In the genomic region with DNA sequence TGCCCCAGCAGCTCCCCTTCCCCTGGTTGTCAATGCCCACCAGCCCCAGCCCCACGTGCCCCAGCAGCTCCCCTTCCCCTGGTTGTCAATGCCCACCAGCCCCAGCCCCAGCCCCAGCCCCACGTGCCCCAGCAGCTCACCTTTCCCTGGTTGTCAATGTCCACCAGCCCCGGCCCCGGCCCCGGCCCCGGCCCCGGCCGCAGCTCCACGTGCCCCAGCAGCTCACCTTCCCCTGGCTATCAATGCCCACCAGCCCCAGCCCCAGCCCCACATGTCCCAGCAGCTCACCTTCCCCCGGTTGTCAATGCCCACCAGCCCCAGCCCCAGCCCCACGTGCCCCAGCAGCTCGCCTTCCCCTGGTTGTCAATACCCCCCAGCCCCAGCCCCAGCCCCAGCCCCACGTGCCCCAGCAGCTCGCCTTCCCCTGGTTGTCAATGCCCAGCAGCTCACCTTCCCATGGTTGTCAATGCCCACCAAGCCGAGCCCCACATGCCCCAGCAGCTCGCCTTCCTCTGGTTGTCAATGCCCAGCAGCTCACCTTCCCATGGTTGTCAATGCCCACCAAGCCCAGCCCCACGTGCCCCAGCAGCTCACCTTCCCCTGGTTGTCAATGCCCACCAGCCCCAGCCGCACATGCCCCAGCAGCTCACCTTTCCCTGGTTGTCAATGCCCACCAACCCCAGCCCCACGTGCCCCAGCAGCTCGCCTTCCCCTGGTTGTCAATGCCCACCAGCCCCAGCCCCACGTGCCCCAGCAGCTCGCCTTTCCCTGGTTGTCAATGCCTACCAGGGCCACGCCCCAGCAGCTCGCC, we compare ENCODE assay signal across 14 cellular contexts. TPM values are rescaled to one million over a fixed set of nuclear protein-coding genes. Genes with fewer than 3 reads are reported as not detected.
DNase-seq lines count a peak whose midpoint lies in the region; ATAC-seq, FAIRE-seq and TF ChIP-seq lines count a peak whose summit lies in the region.
"Not testable (repeated sequence)": the region's sequence is repeated elsewhere in the genome, so short reads cannot be mapped to it uniquely, and the experiment has no call there.
"Had no signal": no experiment of that assay in that cellular context is flagged by ENCODE, and none has a peak within 500 bp of the region (broad histone marks: within the 10 kb centered on the region; RNA-seq: fewer than 3 reads in every experiment).

No MANE protein-coding gene starts in this region.

- H2BK120ac ChIP-seq in neuronal stem cell (ENCODE audit: low read depth, low read length): not testable (repeated sequence)

- H3K4me2 ChIP-seq in neuronal stem cell (ENCODE audit: insufficient read depth, low read length, poor library complexity, severe bottlenecking): not testable (repeated sequence)

- H3K27me3 ChIP-seq in bronchial epithelial cell (ENCODE audit: control insufficient read depth, insufficient read depth, low read length); neuronal stem cell (ENCODE audit: control insufficient read depth in 3 of 3, insufficient read depth in 3 of 3, low read depth in 1 of 3, low read length in 3 of 3): not testable (repeated sequence)

- H3K9me3 ChIP-seq in kidney (ENCODE audit: control insufficient read depth in 1 of 2, low read length in 2 of 2); neuronal stem cell (replicated peaks in 1 of 2; ENCODE audit: control insufficient read depth in 2 of 2, insufficient read depth in 1 of 2, low read depth in 1 of 2, low read length in 2 of 2): not testable (repeated sequence)

- intact Hi-C loops in kidney (cut with DNase I): not testable (repeated sequence)

- not testable (repeated sequence) for H3K27ac ChIP-seq in kidney (ENCODE audit: low read depth in 2 of 2, low read length in 2 of 2); neuronal stem cell (replicated peaks; ENCODE audit: low read length)

- peaks cover 10% of the 10 kb centered on the region for H3K36me3 Mint-ChIP-seq in T-helper 2 cell treated with Interferon-gamma antibody and Interleukin-4, amounts not matched to agents 5 μg/mL and 100 μg/mL, for 36 hours (ENCODE audit: low read depth)
- H3K36me3 Mint-ChIP-seq in activated T-helper 17 cell treated with anti-CD3 and anti-CD28 coated beads, Interleukin-2, amount 50 U/mL, for 72 hours (ENCODE audit: low read depth): peaks cover 27% of the 10 kb centered on the region

- not testable (repeated sequence) for H3K9ac ChIP-seq in kidney (ENCODE audit: low read length in 2 of 2)
- peak overlapping the region; percentile 72 for H3K9ac ChIP-seq in neuronal stem cell (ENCODE audit: low read depth, low read length, poor library complexity)

- H3K27ac Mint-ChIP-seq in T-helper 2 cell treated with Interferon-gamma antibody and Interleukin-4, amounts not matched to agents 5 μg/mL and 100 μg/mL, for 36 hours: peak overlapping the region; percentile 31
- peak overlapping the region; percentile 69 for H3K27ac Mint-ChIP-seq in activated T-helper 17 cell treated with anti-CD3 and anti-CD28 coated beads, Interleukin-2, amount 50 U/mL, for 72 hours
- H3K27ac Mint-ChIP-seq in stimulated activated naive CD8-positive, alpha-beta T cell treated with anti-CD3 and anti-CD28 coated beads, Interleukin-15, amount 100 ng/mL, for 72 hours: peak overlapping the region; percentile 15 to 23

- H4K8ac ChIP-seq in neuronal stem cell (ENCODE audit: low read depth, low read length): not testable (repeated sequence)

- not testable (repeated sequence) for ATAC-seq in activated T-helper 17 cell treated with anti-CD3 and anti-CD28 coated beads, Interleukin-2, amount 50 U/mL, for 72 hours (replicated peaks); stimulated activated naive CD8-positive, alpha-beta T cell treated with anti-CD3 and anti-CD28 coated beads, Interleukin-15, amount 100 ng/mL, for 72 hours

- not testable (repeated sequence) for H3K4me1 ChIP-seq in kidney (ENCODE audit: control insufficient read depth in 1 of 2, insufficient read depth in 1 of 2, low read depth in 1 of 2, low read length in 2 of 2); neuronal stem cell (ENCODE audit: control insufficient read depth in 2 of 2, insufficient read depth in 1 of 2, low read depth in 1 of 2, low read length in 2 of 2)

- H3K79me1 ChIP-seq in neuronal stem cell (ENCODE audit: low read depth, low read length): peaks cover 12% of the 10 kb centered on the region

- not testable (repeated sequence) for H3K27me3 Mint-ChIP-seq in T-helper 2 cell treated with Interferon-gamma antibody and Interleukin-4, amounts not matched to agents 5 μg/mL and 100 μg/mL, for 36 hours (ENCODE audit: low read depth); activated T-helper 17 cell treated with anti-CD3 and anti-CD28 coated beads, Interleukin-2, amount 50 U/mL, for 72 hours; stimulated activated naive CD8-positive, alpha-beta T cell treated with anti-CD3 and anti-CD28 coated beads, Interleukin-15, amount 100 ng/mL, for 72 hours

- not testable (repeated sequence) for H3K9me3 Mint-ChIP-seq in T-helper 2 cell treated with Interferon-gamma antibody and Interleukin-4, amounts not matched to agents 5 μg/mL and 100 μg/mL, for 36 hours; activated T-helper 17 cell treated with anti-CD3 and anti-CD28 coated beads, Interleukin-2, amount 50 U/mL, for 72 hours; stimulated activated naive CD8-positive, alpha-beta T cell treated with anti-CD3 and anti-CD28 coated beads, Interleukin-15, amount 100 ng/mL, for 72 hours

- FAIRE-seq in GM12891 (lab: Jason Lieb, UNC) (peak; percentile 35), bronchial epithelial cell (lab: Jason Lieb, UNC) (peak; percentile 100)
- FAIRE-seq in kidney (lab: Jason Lieb, UNC): not testable (repeated sequence)

- not testable (repeated sequence) for H2AFZ ChIP-seq in neuronal stem cell (ENCODE audit: low read length)

- not testable (repeated sequence) for H2BK15ac ChIP-seq in neuronal stem cell (ENCODE audit: low read length)

- WGBS in neuronal stem cell (ENCODE audit: extremely low coverage in 2 of 2, insufficient read length in 2 of 2, insufficient replicate concordance in 1 of 2), 2 donors: no CpG with 5 or more reads among the region's 24 CpGs

- peak overlapping the region; percentile 73 for H3K23ac ChIP-seq in neuronal stem cell (ENCODE audit: low read depth, low read length, poor library complexity)

- H4K91ac ChIP-seq in neuronal stem cell (ENCODE audit: low read depth, low read length, poor library complexity): not testable (repeated sequence)

- H2AK5ac ChIP-seq in neuronal stem cell (ENCODE audit: low read depth, low read length): not testable (repeated sequence)

- DNase-seq in GM12891 (ENCODE audit: insufficient read length, low spot score); T-helper 2 cell treated with Interferon-gamma antibody and Interleukin-4, amounts not matched to agents 5 μg/mL and 100 μg/mL, for 36 hours (ENCODE audit: low spot score); bronchial epithelial cell (ENCODE audit: low read depth); neuronal stem cell (ENCODE audit: low spot score); stimulated activated naive CD8-positive, alpha-beta T cell treated with anti-CD3 and anti-CD28 coated beads, Interleukin-15, amount 100 ng/mL, for 72 hours: not testable (repeated sequence)
- DNase-seq in kidney: peak; percentile 86

- H2BK12ac ChIP-seq in neuronal stem cell (ENCODE audit: low read length): not testable (repeated sequence)

- not testable (repeated sequence) for H3K4me3 Mint-ChIP-seq in T-helper 2 cell treated with Interferon-gamma antibody and Interleukin-4, amounts not matched to agents 5 μg/mL and 100 μg/mL, for 36 hours; activated T-helper 17 cell treated with anti-CD3 and anti-CD28 coated beads, Interleukin-2, amount 50 U/mL, for 72 hours; stimulated activated naive CD8-positive, alpha-beta T cell treated with anti-CD3 and anti-CD28 coated beads, Interleukin-15, amount 100 ng/mL, for 72 hours

- H3K18ac ChIP-seq in neuronal stem cell (ENCODE audit: low read length): not testable (repeated sequence)

- H2BK5ac ChIP-seq in neuronal stem cell (ENCODE audit: low read length): not testable (repeated sequence)

- not testable (repeated sequence) for H3K4ac ChIP-seq in neuronal stem cell (ENCODE audit: low read length)

- not testable (repeated sequence) for TF ChIP-seq POLR2A in GM12891 (IDR thresholded peaks at IDR 0.05; ENCODE audit: low read depth, low read length)

- not testable (repeated sequence) for TF ChIP-seq CTCF in bronchial epithelial cell (IDR thresholded peaks at IDR 0.05; ENCODE audit: insufficient read depth, low read length, severe bottlenecking); kidney (IDR thresholded peaks at IDR 0.05; ENCODE audit: borderline replicate concordance, extremely low read depth, insufficient read depth)

- H3K14ac ChIP-seq in neuronal stem cell (ENCODE audit: low read length): peak overlapping the region; percentile 38

- H3K4me3 ChIP-seq in bronchial epithelial cell (ENCODE audit: low read depth, low read length); kidney (ENCODE audit: low read length in 2 of 2); neuronal stem cell (ENCODE audit: low read length in 2 of 2): not testable (repeated sequence)

- H3K36me3 ChIP-seq in bronchial epithelial cell (ENCODE audit: control insufficient read depth, insufficient read depth, low read length) (peaks cover 33% of the 10 kb centered on the region), kidney (ENCODE audit: control insufficient read depth in 1 of 2, insufficient read depth in 2 of 2, low read length in 2 of 2) (peaks cover 2 to 12% of the 10 kb centered on the region in 2 donors), neuronal stem cell (replicated peaks in 1 of 2; ENCODE audit: control insufficient read depth in 2 of 2, insufficient read depth in 2 of 2, low read length in 2 of 2) (peaks cover 51 to 74% of the 10 kb centered on the region in 2 donors)

- H3K4me1 Mint-ChIP-seq in T-helper 2 cell treated with Interferon-gamma antibody and Interleukin-4, amounts not matched to agents 5 μg/mL and 100 μg/mL, for 36 hours (ENCODE audit: low read depth); activated T-helper 17 cell treated with anti-CD3 and anti-CD28 coated beads, Interleukin-2, amount 50 U/mL, for 72 hours; stimulated activated naive CD8-positive, alpha-beta T cell treated with anti-CD3 and anti-CD28 coated beads, Interleukin-15, amount 100 ng/mL, for 72 hours: not testable (repeated sequence)

RNA-seq across cellular contexts. Expression of a gene that starts 14.0 kb away (rescaled TPM):
- 25.2 TPM for polyA plus RNA-seq in GM12891 (2012; ENCODE audit: low read depth, missing spikeins)
- 10 to 100 TPM; 60.4 to 64.1 TPM for total RNA-seq in activated T-helper 17 cell treated with anti-CD3 and anti-CD28 coated beads, Interleukin-2, amount 50 U/mL, for 72 hours
- 9.2 and 12.1 TPM in 2 replicates for total RNA-seq in bronchial epithelial cell
- total RNA-seq in kidney: 56.5 TPM
- polyA plus RNA-seq in kidney (ENCODE audit: insufficient read depth, low read depth, low replicate concordance): 72.1 TPM
- polyA plus RNA-seq in neuronal stem cell (2013, experiment 1 of 2): 33.3 TPM
- 32.9 TPM for polyA plus RNA-seq in neuronal stem cell (2013, experiment 2 of 2)

RNA-seq across cellular contexts. Expression of a gene that starts 14.3 kb away (rescaled TPM):
- not detected for polyA plus RNA-seq in GM12891 (2012; ENCODE audit: low read depth, missing spikeins)
- total RNA-seq in activated T-helper 17 cell treated with anti-CD3 and anti-CD28 coated beads, Interleukin-2, amount 50 U/mL, for 72 hours: not detected
- total RNA-seq in bronchial epithelial cell: not detected in 2 replicates
- not detected for total RNA-seq in kidney
- polyA plus RNA-seq in kidney (ENCODE audit: insufficient read depth, low read depth, low replicate concordance): not detected
- not detected for polyA plus RNA-seq in neuronal stem cell (2013, experiment 1 of 2)
- not detected for polyA plus RNA-seq in neuronal stem cell (2013, experiment 2 of 2)
- total RNA-seq: Calu3; CD4-positive, alpha-beta memory T cell; H7; HFFc6; HT1080; IMR-90 had no signal
- polyA plus RNA-seq: BJ; CD4-positive, alpha-beta memory T cell; IMR-90 had no signal

RNA-seq across cellular contexts. Expression of a gene that starts 19.5 kb away (rescaled TPM):
- 0.27 TPM for polyA plus RNA-seq in GM12891 (2012; ENCODE audit: low read depth, missing spikeins)
- under 1 TPM; 0.40 to 0.89 TPM for total RNA-seq in activated T-helper 17 cell treated with anti-CD3 and anti-CD28 coated beads, Interleukin-2, amount 50 U/mL, for 72 hours
- 1.2 and 4.2 TPM in 2 replicates for total RNA-seq in bronchial epithelial cell
- 35.1 TPM for total RNA-seq in kidney
- 4.6 TPM for polyA plus RNA-seq in kidney (ENCODE audit: insufficient read depth, low read depth, low replicate concordance)
- 0.18 TPM for polyA plus RNA-seq in neuronal stem cell (2013, experiment 1 of 2)
- polyA plus RNA-seq in neuronal stem cell (2013, experiment 2 of 2): 0.14 TPM
- total RNA-seq: HT1080 had no signal

RNA-seq across cellular contexts. Expression of a gene that starts 26.9 kb away (rescaled TPM):
- polyA plus RNA-seq in GM12891 (2012; ENCODE audit: low read depth, missing spikeins): not detected
- total RNA-seq in activated T-helper 17 cell treated with anti-CD3 and anti-CD28 coated beads, Interleukin-2, amount 50 U/mL, for 72 hours: not detected
- not detected in 2 replicates for total RNA-seq in bronchial epithelial cell
- total RNA-seq in kidney: 0.85 TPM
- not detected for polyA plus RNA-seq in kidney (ENCODE audit: insufficient read depth, low read depth, low replicate concordance)
- not detected for polyA plus RNA-seq in neuronal stem cell (2013, experiment 1 of 2)
- polyA plus RNA-seq in neuronal stem cell (2013, experiment 2 of 2): not detected
- total RNA-seq: Calu3; CD4-positive, alpha-beta memory T cell; H7; HT1080; IMR-90 had no signal
- polyA plus RNA-seq: CD4-positive, alpha-beta memory T cell had no signal

RNA-seq across cellular contexts. Expression of a gene that starts 34.1 kb away (rescaled TPM):
- 35.8 TPM for polyA plus RNA-seq in GM12891 (2012; ENCODE audit: low read depth, missing spikeins)
- 10 to 100 TPM; 78.5 to 79.3 TPM for total RNA-seq in activated T-helper 17 cell treated with anti-CD3 and anti-CD28 coated beads, Interleukin-2, amount 50 U/mL, for 72 hours
- 35.8 and 46.1 TPM in 2 replicates for total RNA-seq in bronchial epithelial cell
- 71.4 TPM for total RNA-seq in kidney
- 47.4 TPM for polyA plus RNA-seq in kidney (ENCODE audit: insufficient read depth, low read depth, low replicate concordance)
- polyA plus RNA-seq in neuronal stem cell (2013, experiment 1 of 2): 52.8 TPM
- polyA plus RNA-seq in neuronal stem cell (2013, experiment 2 of 2): 52.4 TPM

Comparison
In these comparisons a context has a peak if more than half of its experiments do, and no peak if none do; other contexts are left out.
1. H3K27ac Mint-ChIP-seq: peak in every context shown above with its lines; median percentile 69 in activated T-helper 17 cell treated with anti-CD3 and anti-CD28 coated beads, Interleukin-2, amount 50 U/mL, for 72 hours; 31 in T-helper 2 cell treated with Interferon-gamma antibody and Interleukin-4, amounts not matched to agents 5 μg/mL and 100 μg/mL, for 36 hours; 19 in stimulated activated naive CD8-positive, alpha-beta T cell treated with anti-CD3 and anti-CD28 coated beads, Interleukin-15, amount 100 ng/mL, for 72 hours.